ENCODE assay signal across 8 cellular contexts in the genomic region with DNA sequence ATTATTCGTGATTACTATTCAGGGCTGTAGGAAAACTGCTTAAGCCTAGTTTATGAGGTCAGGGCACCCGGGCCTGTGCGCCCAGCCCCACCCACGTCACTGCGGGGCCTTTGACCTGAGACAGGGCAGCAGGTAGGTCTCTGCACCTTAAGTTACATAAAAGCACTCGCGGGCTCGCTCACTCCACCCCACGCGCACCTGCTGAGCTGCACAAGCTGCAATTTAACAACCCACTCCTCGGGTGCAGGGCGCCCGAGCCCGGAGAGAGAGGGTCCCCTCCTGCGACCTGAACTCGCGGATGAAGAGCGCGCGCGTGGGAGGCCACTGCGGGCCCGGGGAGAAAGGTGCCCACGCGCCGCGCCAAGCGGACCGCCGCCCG. TPM values are rescaled to one million over a fixed set of nuclear protein-coding genes. Genes with fewer than 3 reads are reported as not detected.
DNase-seq lines count a peak whose midpoint lies in the region; ATAC-seq and TF ChIP-seq lines count a peak whose summit lies in the region.

No MANE protein-coding gene starts in this region.

- ATAC-seq in GM21529 (IDR thresholded peaks at IDR 0.05; ENCODE audit: unreplicated experiment) = peak; percentile 16
- ATAC-seq in Panc1 = peak; percentile 4; the same call in 1 of the 2 replicates

- intact Hi-C loops in Panc1 (cut with micrococcal nuclease; ENCODE audit: unreplicated experiment) (no loop called here), ovary (cut with DNase I) (no loop called here)

- peaks cover 0 to 8% (median 0%) of the 10 kb centered on the region in 11 experiments; a peak in 2 of 22 replicates for H3K9me3 ChIP-seq in BLaER1 treated with 17β-estradiol and CSF1 and Interleukin-3, amounts not matched to agents 10 nM and 100 nM (replicated peaks in 1 of 11)
- H3K9me3 ChIP-seq in Panc1 (ENCODE audit: control insufficient read depth, insufficient read depth, low read depth, low read length) (no peaks in the 10 kb centered on the region), ovary (no peaks in the 10 kb centered on the region)

- WGBS in ovary, 3 donors = 0% methylated on average over 21 to 31 of the region's 31 CpGs

- H3K27me3 ChIP-seq in BLaER1 treated with 17β-estradiol and CSF1 and Interleukin-3, amounts not matched to agents 10 nM and 100 nM = peaks cover 5 to 14% (median 10%) of the 10 kb centered on the region in 11 experiments
- H3K27me3 ChIP-seq in Panc1 (ENCODE audit: control insufficient read depth, insufficient read depth, low read length) = no peaks in the 10 kb centered on the region
- H3K27me3 ChIP-seq in ovary = no peaks in the 10 kb centered on the region

- no peak for TF ChIP-seq EP300 in ovary (IDR thresholded peaks at IDR 0.05)

- no TSS peak for BruUV-seq in Panc1 (replicated peaks; lab: Mats Ljungman, UMichigan)

- peak overlapping the region; percentile 71 to 97 (median 85) for H3K4me3 ChIP-seq in BLaER1 treated with 17β-estradiol and CSF1 and Interleukin-3, amounts not matched to agents 10 nM and 100 nM
- H3K4me3 ChIP-seq in Panc1 (ENCODE audit: low read depth in 2 of 2, low read length in 2 of 2) (peak overlapping the region; percentile 62 to 84), ovary (peak overlapping the region; percentile 60)

- in situ Hi-C loops in Panc1 (cut with HindIII; ENCODE audit: low pct_unique_long_range_greater_than_20kb, low sequenced_read_pairs) = no loop called here

- H3K9ac ChIP-seq in BLaER1 treated with 17β-estradiol and CSF1 and Interleukin-3, amounts not matched to agents 10 nM and 100 nM = peak overlapping the region; percentile 81 to 94 (median 89)

- DNase-seq in Panc1 (ENCODE audit: low read depth, low spot score) (no peak), epithelial cell of prostate (ENCODE audit: low read depth, low spot score) (no peak), ovary (peak in 1 of 5 donors; percentile 51), NCI-H1436 treated with DMSO at 0.1 percent for 48 hours (lab: John Stamatoyannopoulos, UW) (no peak), kidney tubule cell (ENCODE audit: low spot score) (no peak), DMS79 (lab: John Stamatoyannopoulos, UW) (no peak)

- no peak for TF ChIP-seq CTCF in Panc1 (IDR thresholded peaks at IDR 0.05)
- no peak for TF ChIP-seq CTCF in ovary (IDR thresholded peaks at IDR 0.05)

- peaks cover 36 to 44% (median 42%) of the 10 kb centered on the region in 11 experiments for H3K36me3 ChIP-seq in BLaER1 treated with 17β-estradiol and CSF1 and Interleukin-3, amounts not matched to agents 10 nM and 100 nM
- H3K36me3 ChIP-seq in Panc1 (ENCODE audit: control insufficient read depth, insufficient read depth, low read length) (peaks cover 10% of the 10 kb centered on the region), ovary (no peaks in the 10 kb centered on the region)

- peaks cover 0 to 33% (median 14%) of the 10 kb centered on the region in 11 experiments; a peak in 14 of 22 replicates for H4K20me1 ChIP-seq in BLaER1 treated with 17β-estradiol and CSF1 and Interleukin-3, amounts not matched to agents 10 nM and 100 nM

- peaks cover 21 to 53% (median 44%) of the 10 kb centered on the region in 10 experiments for H3K4me1 ChIP-seq in BLaER1 treated with 17β-estradiol and CSF1 and Interleukin-3, amounts not matched to agents 10 nM and 100 nM
- peaks cover 6% of the 10 kb centered on the region for H3K4me1 ChIP-seq in Panc1 (ENCODE audit: control insufficient read depth, insufficient read depth, low read length)
- no peaks in the 10 kb centered on the region for H3K4me1 ChIP-seq in ovary (ENCODE audit: insufficient read depth)

- CTCF ChIA-PET in Panc1 (lab: Charles Lee) = interaction anchor here (0.8 kb wide), 1 partner anchor 28 kb away, joined by 3 read pairs; no protein-coding TSS in a partner anchor

- H3K27ac ChIP-seq in BLaER1 treated with 17β-estradiol and CSF1 and Interleukin-3, amounts not matched to agents 10 nM and 100 nM = peak overlapping the region; percentile 25 to 90 (median 84); a peak in 21 of 22 replicates
- H3K27ac ChIP-seq in Panc1 (ENCODE audit: low read length) (peak overlapping the region; percentile 84), epithelial cell of prostate (peak overlapping the region; percentile 46), ovary (no peak overlapping the region)

- POLR2A ChIA-PET in Panc1 (lab: Charles Lee) = interaction anchor here (0.7 kb wide), 1 partner anchor 184 kb away, joined by 3 read pairs; no protein-coding TSS in a partner anchor

- peak overlapping the region; percentile 83 to 98 (median 93) for H3K4me2 ChIP-seq in BLaER1 treated with 17β-estradiol and CSF1 and Interleukin-3, amounts not matched to agents 10 nM and 100 nM

- TF ChIP-seq POLR2A in ovary (IDR thresholded peaks at IDR 0.05) = no peak

RNA-seq across cellular contexts. Expression of gene ICMT, which starts 0.5 kb away (rescaled TPM):
- total RNA-seq in Panc1 (2021; ENCODE audit: unreplicated experiment) (81.0 TPM), ovary (10 to 100 TPM; 13.2 to 39.3 (median 29.9) TPM)
- polyA plus RNA-seq in Panc1 (2012; ENCODE audit: insufficient read length) = 56.6 TPM
- 10 to 100 TPM; 14.8 to 57.9 TPM for polyA plus RNA-seq in ovary

RNA-seq across cellular contexts. Expression of gene HES3, which starts 8.7 kb away (rescaled TPM):
- total RNA-seq in Panc1 (2021; ENCODE audit: unreplicated experiment) (not detected), ovary (not detected)
- not detected for polyA plus RNA-seq in Panc1 (2012; ENCODE audit: insufficient read length)
- not detected for polyA plus RNA-seq in ovary

RNA-seq across cellular contexts. Expression of gene GPR153, which starts 25.6 kb away (rescaled TPM):
- 5.5 TPM for total RNA-seq in Panc1 (2021; ENCODE audit: unreplicated experiment)
- 7.1 TPM for polyA plus RNA-seq in Panc1 (2012; ENCODE audit: insufficient read length)
- total RNA-seq in ovary = 10 to 100 TPM in 5 of 7 donors, 1 to 10 TPM in 2; 6.0 to 42.0 (median 17.8) TPM
- 10 to 100 TPM in 1 of 2 donors, 1 to 10 TPM in 1; 4.2 to 11.0 TPM for polyA plus RNA-seq in ovary

RNA-seq across cellular contexts. Expression of gene RNF207, which starts 29.4 kb away (rescaled TPM):
- total RNA-seq in Panc1 (2021; ENCODE audit: unreplicated experiment) (115 TPM), ovary (10 to 100 TPM in 2 of 7 donors, 1 to 10 TPM in 5; 2.3 to 24.4 (median 7.8) TPM)
- polyA plus RNA-seq in Panc1 (2012; ENCODE audit: insufficient read length) = 84.5 TPM
- 1 to 10 TPM; 2.0 to 3.0 TPM for polyA plus RNA-seq in ovary

RNA-seq across cellular contexts. Expression of gene RPL22, which starts 35.9 kb away (rescaled TPM):
- total RNA-seq in Panc1 (2021; ENCODE audit: unreplicated experiment) (309 TPM), ovary (1,000 to 10,000 TPM in 1 of 7 donors, 100 to 1,000 TPM in 6; 379 to 1,097 (median 715) TPM)
- 319 TPM for polyA plus RNA-seq in Panc1 (2012; ENCODE audit: insufficient read length)
- 1,000 to 10,000 TPM in 1 of 2 donors, 100 to 1,000 TPM in 1; 619 to 2,062 TPM for polyA plus RNA-seq in ovary

Comparison
In these comparisons a context has a peak if more than half of its experiments do, and no peak if none do; other contexts are left out.
1. H3K27ac ChIP-seq: peak in BLaER1 treated with 17β-estradiol and CSF1 and Interleukin-3, amounts not matched to agents 10 nM and 100 nM (11 of 11), Panc1 (single experiment) and epithelial cell of prostate (single experiment); none in ovary (0 of 2).
2. Peak in every context shown above with its lines, with median percentiles within 50 percentile points of each other: H3K4me3 ChIP-seq.